1 cellular context compared by ENCODE assay signal in genomic region chr19:17136026-17136425, GRCh38.
TF ChIP-seq lines count a peak whose summit lies in the region.

No MANE protein-coding gene starts in this region.

TF ChIP-seq in H1, 55 proteins besides CTCF, POLR2A, EP300 and RAD21 (continued from another document):
- no peak for TF ChIP-seq CHD1 (IDR thresholded peaks at IDR 0.05; ENCODE audit: low read depth, low read length)
- TF ChIP-seq POLR2AphosphoS5 (IDR thresholded peaks at IDR 0.05; ENCODE audit: low read depth, low read length): no peak
- TF ChIP-seq HDAC2 (IDR thresholded peaks at IDR 0.05; ENCODE audit: borderline replicate concordance in 1 of 2, low read depth in 2 of 2, low read length in 2 of 2): no peak
- no peak for TF ChIP-seq JUN (IDR thresholded peaks at IDR 0.05; ENCODE audit: low read depth, low read length)
- no peak for TF ChIP-seq ATF2 (IDR thresholded peaks at IDR 0.05; ENCODE audit: low read length)
- no peak for TF ChIP-seq PHF8 (conservative IDR thresholded peaks at IDR 0.05; ENCODE audit: low read depth, low read length)
- TF ChIP-seq CTBP2 (IDR thresholded peaks at IDR 0.05; ENCODE audit: borderline replicate concordance, insufficient read depth, insufficient read length, low read length): no peak
- TF ChIP-seq YY1 (IDR thresholded peaks at IDR 0.05; ENCODE audit: low read depth, low read length): no peak
- no peak for TF ChIP-seq TCF12 (IDR thresholded peaks at IDR 0.05; ENCODE audit: low read depth, low read length)
- no peak for TF ChIP-seq ASH2L (IDR thresholded peaks at IDR 0.05; ENCODE audit: low read length)
